11 cellular contexts compared by ENCODE assay signal in genomic region chr2:64990823-64991222, GRCh38. TPM values are rescaled to one million over a fixed set of nuclear protein-coding genes. Genes with fewer than 3 reads are reported as not detected.
DNase-seq lines count a peak whose midpoint lies in the region; ATAC-seq and TF ChIP-seq lines count a peak whose summit lies in the region.
"Had no signal": no experiment of that assay in that cellular context is flagged by ENCODE, and none has a peak within 500 bp of the region (broad histone marks: within the 10 kb centered on the region; RNA-seq: fewer than 3 reads in every experiment).

No MANE protein-coding gene starts in this region.

- no peak overlapping the region for H2BK12ac ChIP-seq in mesenchymal stem cell (ENCODE audit: low read length in 2 of 2)

- no peak overlapping the region for H4K8ac ChIP-seq in mesenchymal stem cell (ENCODE audit: low read length)

- H2BK5ac ChIP-seq in mesenchymal stem cell (ENCODE audit: low read depth, low read length, poor library complexity, severe bottlenecking) = no peak overlapping the region

- no peak for TF ChIP-seq POLR2A in uterus (IDR thresholded peaks at IDR 0.05)

- H2BK120ac ChIP-seq in mesenchymal stem cell (ENCODE audit: low read depth, low read length) = no peak overlapping the region

- no peak overlapping the region for H3K23ac ChIP-seq in mesenchymal stem cell (ENCODE audit: low read length in 2 of 2)

- H3K4me2 ChIP-seq in mesenchymal stem cell (ENCODE audit: low read length, poor library complexity, severe bottlenecking) = no peak overlapping the region

- no peak overlapping the region for H2AK5ac ChIP-seq in mesenchymal stem cell (ENCODE audit: low read length, severe bottlenecking)

- 80 to 86% methylated on average over 2 of the region's 2 CpGs for WGBS in heart right ventricle, 2 donors
- 97% methylated on average over 2 of the region's 2 CpGs for WGBS in mesenchymal stem cell

- H3K4me3 Mint-ChIP-seq in activated T-helper 17 cell treated with anti-CD3 and anti-CD28 coated beads, Interleukin-2, amount 50 U/mL, for 72 hours = peak overlapping the region; percentile 87

- H3K9me3 Mint-ChIP-seq in activated T-helper 17 cell treated with anti-CD3 and anti-CD28 coated beads, Interleukin-2, amount 50 U/mL, for 72 hours = no peaks in the 10 kb centered on the region

- H3K36me3 ChIP-seq in heart right ventricle (no peaks in the 10 kb centered on the region), mesenchymal stem cell (ENCODE audit: control insufficient read depth in 1 of 2, insufficient read depth in 2 of 2, low read depth in 1 of 2, low read length in 2 of 2) (peaks cover 0 to 4% of the 10 kb centered on the region in 2 experiments), uterus (no peaks in the 10 kb centered on the region)
- H3K36me3 ChIP-seq: upper lobe of left lung had no signal

- peaks cover 2 to 43% (median 24%) of the 10 kb centered on the region in 9 donors for H3K4me1 ChIP-seq in heart right ventricle
- H3K4me1 ChIP-seq in mesenchymal stem cell (ENCODE audit: control insufficient read depth, insufficient read depth, low read depth, low read length) = peaks cover 12% of the 10 kb centered on the region
- H3K4me1 ChIP-seq in uterus = no peaks in the 10 kb centered on the region

- TF ChIP-seq CTCF in heart right ventricle (IDR thresholded peaks at IDR 0.05) = no peak
- no peak for TF ChIP-seq CTCF in uterus (IDR thresholded peaks at IDR 0.05)

- H3K9me3 ChIP-seq in heart right ventricle = no peaks in the 10 kb centered on the region
- H3K9me3 ChIP-seq in mesenchymal stem cell (ENCODE audit: control insufficient read depth, low read length) = no peaks in the 10 kb centered on the region
- no peaks in the 10 kb centered on the region for H3K9me3 ChIP-seq in uterus
- H3K9me3 ChIP-seq: upper lobe of left lung had no signal

- peak overlapping the region; percentile 79 for H3K27ac Mint-ChIP-seq in activated T-helper 17 cell treated with anti-CD3 and anti-CD28 coated beads, Interleukin-2, amount 50 U/mL, for 72 hours

- H2AFZ ChIP-seq in mesenchymal stem cell (ENCODE audit: low read depth, low read length) = no peak overlapping the region

- intact Hi-C loops in heart right ventricle (cut with DNase I) = no loop called here
- intact Hi-C loops in left cardiac atrium (cut with DNase I) = no loop called here
- intact Hi-C loops in uterus (cut with DNase I; ENCODE audit: low total_unique reads) = no loop called here

- H3K36me3 Mint-ChIP-seq in activated T-helper 17 cell treated with anti-CD3 and anti-CD28 coated beads, Interleukin-2, amount 50 U/mL, for 72 hours (ENCODE audit: low read depth) = peaks cover 4% of the 10 kb centered on the region

- no peak overlapping the region for H3K4ac ChIP-seq in mesenchymal stem cell (ENCODE audit: low read depth in 1 of 2, low read length in 2 of 2)

- peaks cover 4% of the 10 kb centered on the region for H3K27me3 Mint-ChIP-seq in activated T-helper 17 cell treated with anti-CD3 and anti-CD28 coated beads, Interleukin-2, amount 50 U/mL, for 72 hours

- H3K14ac ChIP-seq in mesenchymal stem cell (ENCODE audit: low read length in 2 of 2) = no peak overlapping the region

- H3K27me3 ChIP-seq in heart right ventricle (no peaks in the 10 kb centered on the region), mesenchymal stem cell (ENCODE audit: control insufficient read depth in 1 of 2, insufficient read depth in 1 of 2, low read length in 2 of 2) (peaks cover 0 to 7% of the 10 kb centered on the region in 2 experiments), uterus (no peaks in the 10 kb centered on the region)
- H3K27me3 ChIP-seq: upper lobe of left lung had no signal

- no peak overlapping the region for H3K18ac ChIP-seq in mesenchymal stem cell (ENCODE audit: low read depth in 1 of 2, low read length in 2 of 2)

- H3K27ac ChIP-seq in heart right ventricle = peak overlapping the region in 2 of 10 donors; percentile 48 to 90
- no peak overlapping the region for H3K27ac ChIP-seq in mesenchymal stem cell (ENCODE audit: low read length, poor library complexity, severe bottlenecking)
- H3K27ac ChIP-seq in uterus = peak overlapping the region; percentile 2 to 98
- H3K27ac ChIP-seq: upper lobe of left lung had no signal

- H3K4me1 Mint-ChIP-seq in activated T-helper 17 cell treated with anti-CD3 and anti-CD28 coated beads, Interleukin-2, amount 50 U/mL, for 72 hours = peaks cover 32% of the 10 kb centered on the region

- ATAC-seq in heart right ventricle (no peak), left cardiac atrium (no peak), esophagus mucosa (no peak)
- no peak for ATAC-seq in activated T-helper 17 cell treated with anti-CD3 and anti-CD28 coated beads, Interleukin-2, amount 50 U/mL, for 72 hours (replicated peaks)

- H4K91ac ChIP-seq in mesenchymal stem cell (ENCODE audit: low read length) = no peak overlapping the region

- H3K4me3 ChIP-seq in heart right ventricle = peak overlapping the region in 7 of 10 donors; percentile 52 to 98 (median 93)
- H3K4me3 ChIP-seq in mesenchymal stem cell (ENCODE audit: insufficient read depth in 1 of 2, low read depth in 1 of 2, low read length in 2 of 2) = peak overlapping the region in 1 of 2 experiments; percentile 89
- H3K4me3 ChIP-seq in uterus = peak overlapping the region in 1 of 2 donors; percentile 83

- no peak overlapping the region for H2BK15ac ChIP-seq in mesenchymal stem cell (ENCODE audit: low read depth, poor library complexity, severe bottlenecking)

- H3K9ac ChIP-seq in mesenchymal stem cell (ENCODE audit: low read length) = peak overlapping the region; percentile 82

- H3K79me1 ChIP-seq in mesenchymal stem cell (replicated peaks; ENCODE audit: low read length, poor library complexity, severe bottlenecking) = peaks cover 3% of the 10 kb centered on the region

- DNase-seq in heart right ventricle = no peak
- DNase-seq in left cardiac atrium = no peak
- peak; percentile 10 for DNase-seq in mesenchymal stem cell
- DNase-seq in uterus = no peak
- DNase-seq in SKM-1 treated with dmso at 0.1 percent for 144 hours (lab: John Stamatoyannopoulos, UW; ENCODE audit: unreplicated experiment) = no peak
- no peak for DNase-seq in activated effector memory CD4-positive, alpha-beta T cell treated with anti-CD3 and anti-CD28 coated beads, Interleukin-2, amount 50 U/mL, for 16 hours
- DNase-seq: activated CD8-positive, alpha-beta memory T cell treated with anti-CD3 and anti-CD28 coated beads, Interleukin-2, amount 50 U/mL, for 4 hours; foreskin melanocyte had no signal

RNA-seq across cellular contexts. Expression of gene SLC1A4, which starts 1.6 kb away (rescaled TPM):
- 10 to 100 TPM in 6 of 10 donors, 1 to 10 TPM in 4; 3.5 to 18.7 (median 11.3) TPM for total RNA-seq in heart right ventricle
- 10 to 100 TPM in 1 of 2 donors, 1 to 10 TPM in 1; 2.1 to 14.2 TPM for polyA plus RNA-seq in heart right ventricle
- 1 to 10 TPM; 3.6 to 5.2 TPM for total RNA-seq in left cardiac atrium
- total RNA-seq in activated T-helper 17 cell treated with anti-CD3 and anti-CD28 coated beads, Interleukin-2, amount 50 U/mL, for 72 hours = 10 to 100 TPM in 1 of 2 donors, 1 to 10 TPM in 1; 8.0 to 44.3 TPM
- polyA plus RNA-seq in mesenchymal stem cell (2013, experiment 1 of 2) = 14.3 TPM
- polyA plus RNA-seq in mesenchymal stem cell (2013, experiment 2 of 2) = 15.0 TPM
- 10 to 100 TPM in 2 of 4 donors, 1 to 10 TPM in 2; 6.9 to 36.6 (median 12.7) TPM for total RNA-seq in uterus
- 12.6 TPM for total RNA-seq in esophagus mucosa
